17 cellular contexts compared by ENCODE assay signal in the genomic region with DNA sequence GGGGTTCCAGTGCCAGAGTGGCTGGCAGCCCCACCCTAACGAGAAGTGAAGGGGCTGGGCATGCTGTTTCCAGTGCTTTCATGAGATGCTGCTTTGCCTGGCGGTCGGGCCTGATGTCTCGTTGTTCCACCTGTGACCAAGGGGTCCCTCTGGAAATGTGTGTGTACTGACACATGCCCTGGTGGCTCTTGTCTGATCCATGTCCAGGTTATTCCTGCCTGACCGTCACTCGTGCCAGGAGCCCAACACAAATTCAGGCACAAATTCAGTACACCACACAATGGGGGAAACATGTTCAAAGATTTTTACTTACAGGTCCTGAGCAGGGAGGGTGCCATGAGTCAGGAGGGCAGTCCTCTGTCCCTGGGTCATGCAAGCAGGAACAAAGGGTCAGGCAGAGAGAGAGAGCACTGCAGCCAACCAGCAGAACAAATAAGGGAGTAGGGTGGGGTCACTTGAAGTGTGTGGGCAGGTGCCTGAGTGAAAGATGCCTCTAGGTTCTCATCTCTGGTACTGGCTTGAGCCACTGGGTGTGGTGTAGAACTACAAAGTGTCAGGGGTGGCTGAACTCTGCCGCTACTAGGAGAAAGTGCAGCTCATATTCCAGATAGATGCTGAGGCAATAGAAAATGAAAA.
A peak's percentile ranks its signal among the peaks of the same experiment; 100 is the strongest.
DNase-seq lines count a peak whose midpoint lies in the region; ATAC-seq and TF ChIP-seq lines count a peak whose summit lies in the region.
"Had no signal": no experiment of that assay in that cellular context is flagged by ENCODE, and none has a peak within 500 bp of the region (broad histone marks: within the 10 kb centered on the region; RNA-seq: fewer than 3 reads in every experiment).

No MANE protein-coding gene starts in this region.

- H3K9me3 ChIP-seq in right atrium auricular region (no peaks in the 10 kb centered on the region), colonic mucosa (no peaks in the 10 kb centered on the region), trophoblast cell (ENCODE audit: insufficient read depth, low read depth, low read length) (peaks cover 2% of the 10 kb centered on the region)
- H3K9me3 ChIP-seq: thyroid gland had no signal

- H4K8ac ChIP-seq in trophoblast cell (ENCODE audit: low read depth, low read length) = no peak overlapping the region

- no peak overlapping the region for H4K12ac ChIP-seq in trophoblast cell (ENCODE audit: low read depth, low read length)

- no peak overlapping the region for H3K18ac ChIP-seq in trophoblast cell (ENCODE audit: low read length)

- H3K4ac ChIP-seq in trophoblast cell (ENCODE audit: low read depth, low read length) = no peak overlapping the region

- WGBS in trophoblast cell (ENCODE audit: extremely low coverage, insufficient coverage, insufficient read length) = no CpG with 5 or more reads among the region's 7 CpGs

- H3K4me3 Mint-ChIP-seq in GM23338 = no peak overlapping the region
- H3K4me3 Mint-ChIP-seq: activated naive CD8-positive, alpha-beta T cell treated with anti-CD3 and anti-CD28 coated beads for 36 hours; stimulated activated memory B cell treated with anti-CD40 and anti-IgM and Interleukin-4, amounts not matched to agents 10 μg/mL and 1 μg/mL and 100 μg/mL, for 72 hours had no signal

- TF ChIP-seq CTCF in right atrium auricular region (IDR thresholded peaks at IDR 0.05) (no peak), colonic mucosa (IDR thresholded peaks at IDR 0.05) (no peak), GM23338 (conservative IDR thresholded peaks at IDR 0.05; ENCODE audit: low read depth in 2 of 2) (no peak)

- no peaks in the 10 kb centered on the region for H3F3A ChIP-seq in GM23338 (replicated peaks; ENCODE audit: low read depth)

- H3K36me3 ChIP-seq in right atrium auricular region (peaks cover 6% of the 10 kb centered on the region), colonic mucosa (no peaks in the 10 kb centered on the region), trophoblast cell (ENCODE audit: control insufficient read depth in 1 of 2, insufficient read depth in 2 of 2, low read length in 2 of 2) (peaks cover 6 to 15% of the 10 kb centered on the region in 2 experiments), GM23338 (ENCODE audit: insufficient read depth) (no peaks in the 10 kb centered on the region)
- H3K36me3 ChIP-seq: thyroid gland had no signal

- no peaks in the 10 kb centered on the region for H3K9me2 ChIP-seq in GM23338 (ENCODE audit: insufficient read depth)

- no peaks in the 10 kb centered on the region for H3K36me3 Mint-ChIP-seq in GM23338 (ENCODE audit: low read depth)

- H2AFZ ChIP-seq in trophoblast cell (ENCODE audit: insufficient read depth, low read length, poor library complexity) (no peak overlapping the region), GM23338 (no peak overlapping the region)

- H3K4me3 ChIP-seq in right atrium auricular region (no peak overlapping the region), colonic mucosa (no peak overlapping the region), trophoblast cell (ENCODE audit: low read depth, low read length) (no peak overlapping the region), GM23338 (no peak overlapping the region)
- H3K4me3 ChIP-seq: thyroid gland had no signal

- no peak overlapping the region for H2BK5ac ChIP-seq in trophoblast cell (ENCODE audit: low read depth, low read length, poor library complexity)

- H3K4me1 Mint-ChIP-seq in GM23338 = peaks cover 7% of the 10 kb centered on the region; the same call in 2 of the 3 replicates

- H2BK12ac ChIP-seq in trophoblast cell (ENCODE audit: low read length) = no peak overlapping the region

- intact Hi-C loops in Right ventricle myocardium inferior (cut with DNase I) (no loop called here), colonic mucosa (cut with DNase I) (no loop called here)

- H3K4me2 ChIP-seq in trophoblast cell (ENCODE audit: low read length) (no peak overlapping the region), GM23338 (no peak overlapping the region)

- H3K14ac ChIP-seq in trophoblast cell (ENCODE audit: low read length) = no peak overlapping the region

- no peak overlapping the region for H4K91ac ChIP-seq in trophoblast cell (ENCODE audit: low read depth, low read length)

- no peak overlapping the region for H3K9ac ChIP-seq in colonic mucosa (ENCODE audit: low read depth in 2 of 2, low read length in 2 of 2)
- H3K9ac ChIP-seq in trophoblast cell (ENCODE audit: low read length) = no peak overlapping the region

- no peak overlapping the region for H3K27ac Mint-ChIP-seq in GM23338

- no peaks in the 10 kb centered on the region for H3K9me3 Mint-ChIP-seq in GM23338

- H3K27ac ChIP-seq in right atrium auricular region = no peak overlapping the region
- no peak overlapping the region for H3K27ac ChIP-seq in colonic mucosa
- H3K27ac ChIP-seq in trophoblast cell (ENCODE audit: low read depth, low read length) = no peak overlapping the region
- H3K27ac ChIP-seq in GM23338 (ENCODE audit: low read depth) = no peak overlapping the region
- H3K27ac ChIP-seq: thyroid gland had no signal

- peak; percentile 54 for DNase-seq in right atrium auricular region (ENCODE audit: low spot score)
- DNase-seq in Right ventricle myocardium inferior (ENCODE audit: missing footprints) = no peak
- peak; percentile 15 for DNase-seq in colonic mucosa
- DNase-seq in myocyte (ENCODE audit: low read depth) = peak; percentile 43
- no peak for DNase-seq in trophoblast cell
- no peak for DNase-seq in HK-2 (ENCODE audit: unreplicated experiment)
- DNase-seq in GM23338 (ENCODE audit: low spot score) = no peak
- DNase-seq: activated CD4-positive, alpha-beta T cell treated with anti-CD3 and anti-CD28 coated beads, Interleukin-2, amount 50 U/mL, for 1 hour; activated naive CD8-positive, alpha-beta T cell treated with anti-CD3 and anti-CD28 coated beads for 36 hours; activated T-cell treated with anti-CD3 and anti-CD28 coated beads for 4 hours; NCI-H187 treated with DMSO at 0.1 percent for 48 hours; NCI-H510A treated with DMSO at 0.1 percent for 48 hours; occipital lobe; right cardiac atrium; thyroid gland had no signal

- H3K23ac ChIP-seq in trophoblast cell (ENCODE audit: low read length) = no peak overlapping the region

- no peaks in the 10 kb centered on the region for H3K79me2 ChIP-seq in trophoblast cell (ENCODE audit: control insufficient read depth, insufficient read depth, low read length, poor library complexity)
- no peaks in the 10 kb centered on the region for H3K79me2 ChIP-seq in GM23338 (replicated peaks; ENCODE audit: insufficient read depth)

- H3K4me1 ChIP-seq in right atrium auricular region = peaks cover 0 to 14% of the 10 kb centered on the region in 2 donors
- H3K4me1 ChIP-seq in colonic mucosa = no peaks in the 10 kb centered on the region
- H3K4me1 ChIP-seq in trophoblast cell (ENCODE audit: control insufficient read depth in 1 of 2, insufficient read depth in 2 of 2, low read length in 2 of 2) = peaks cover 0 to 4% of the 10 kb centered on the region in 2 experiments
- H3K4me1 ChIP-seq in GM23338 (ENCODE audit: insufficient read depth) = no peaks in the 10 kb centered on the region
- H3K4me1 ChIP-seq: thyroid gland had no signal

- no peaks in the 10 kb centered on the region for H3K27me3 Mint-ChIP-seq in GM23338 (ENCODE audit: insufficient read depth, low read depth, poor library complexity)
- H3K27me3 Mint-ChIP-seq: activated naive CD8-positive, alpha-beta T cell treated with anti-CD3 and anti-CD28 coated beads for 36 hours; stimulated activated memory B cell treated with anti-CD40 and anti-IgM and Interleukin-4, amounts not matched to agents 10 μg/mL and 1 μg/mL and 100 μg/mL, for 72 hours had no signal

- no peaks in the 10 kb centered on the region for H4K20me1 ChIP-seq in GM23338 (replicated peaks; ENCODE audit: insufficient read depth)

- no peak for ATAC-seq in Right ventricle myocardium inferior
- ATAC-seq in HG03342 (IDR thresholded peaks at IDR 0.05; ENCODE audit: unreplicated experiment) = no peak
- ATAC-seq in GM23338 = no peak
- ATAC-seq: stimulated activated memory B cell treated with anti-CD40 and anti-IgM and Interleukin-4, amounts not matched to agents 10 μg/mL and 1 μg/mL and 100 μg/mL, for 72 hours had no signal

- H2BK120ac ChIP-seq in trophoblast cell (ENCODE audit: insufficient read depth, low read length, poor library complexity) = no peak overlapping the region

- H2AK5ac ChIP-seq in trophoblast cell (ENCODE audit: low read length) = no peak overlapping the region

- H3K79me1 ChIP-seq in trophoblast cell (ENCODE audit: low read length) = no peaks in the 10 kb centered on the region

- H3K27me3 ChIP-seq in right atrium auricular region (no peaks in the 10 kb centered on the region), colonic mucosa (no peaks in the 10 kb centered on the region), trophoblast cell (ENCODE audit: insufficient read depth, low read length) (no peaks in the 10 kb centered on the region), GM23338 (ENCODE audit: insufficient read depth) (no peaks in the 10 kb centered on the region)
- H3K27me3 ChIP-seq: thyroid gland had no signal

TF ChIP-seq in GM23338, 12 proteins besides CTCF, POLR2A, EP300 and RAD21 (continues in another document):
- TF ChIP-seq ZNF114 (CRISPR knock-in tag; IDR thresholded peaks at IDR 0.05) (no peak), CREB1 (CRISPR knock-in tag; IDR thresholded peaks at IDR 0.05; ENCODE audit: low read depth) (no peak), ZNF331 (CRISPR knock-in tag; IDR thresholded peaks at IDR 0.05; ENCODE audit: low read depth) (no peak), EZH2phosphoT487 (IDR thresholded peaks at IDR 0.05; ENCODE audit: unreplicated experiment) (no peak), NANOG (IDR thresholded peaks at IDR 0.05; ENCODE audit: borderline replicate concordance) (no peak), POLR2AphosphoS5 (IDR thresholded peaks at IDR 0.05; ENCODE audit: low read depth) (no peak), EZH2 (IDR thresholded peaks at IDR 0.05; ENCODE audit: low read depth, unreplicated experiment) (no peak)
- TF ChIP-seq, protein P1, sequence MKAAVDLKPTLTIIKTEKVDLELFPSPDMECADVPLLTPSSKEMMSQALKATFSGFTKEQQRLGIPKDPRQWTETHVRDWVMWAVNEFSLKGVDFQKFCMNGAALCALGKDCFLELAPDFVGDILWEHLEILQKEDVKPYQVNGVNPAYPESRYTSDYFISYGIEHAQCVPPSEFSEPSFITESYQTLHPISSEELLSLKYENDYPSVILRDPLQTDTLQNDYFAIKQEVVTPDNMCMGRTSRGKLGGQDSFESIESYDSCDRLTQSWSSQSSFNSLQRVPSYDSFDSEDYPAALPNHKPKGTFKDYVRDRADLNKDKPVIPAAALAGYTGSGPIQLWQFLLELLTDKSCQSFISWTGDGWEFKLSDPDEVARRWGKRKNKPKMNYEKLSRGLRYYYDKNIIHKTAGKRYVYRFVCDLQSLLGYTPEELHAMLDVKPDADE (IDR thresholded peaks at IDR 0.05) = no peak

Comparison
In these comparisons a context has a peak if more than half of its experiments do, and no peak if none do; other contexts are left out.
1. DNase-seq: peak in right atrium auricular region (single experiment), colonic mucosa (single experiment) and myocyte (single experiment); none in Right ventricle myocardium inferior (single experiment), trophoblast cell (0 of 2), HK-2 (single experiment) and GM23338 (single experiment).